8 cellular contexts compared by ENCODE assay signal in the genomic region with DNA sequence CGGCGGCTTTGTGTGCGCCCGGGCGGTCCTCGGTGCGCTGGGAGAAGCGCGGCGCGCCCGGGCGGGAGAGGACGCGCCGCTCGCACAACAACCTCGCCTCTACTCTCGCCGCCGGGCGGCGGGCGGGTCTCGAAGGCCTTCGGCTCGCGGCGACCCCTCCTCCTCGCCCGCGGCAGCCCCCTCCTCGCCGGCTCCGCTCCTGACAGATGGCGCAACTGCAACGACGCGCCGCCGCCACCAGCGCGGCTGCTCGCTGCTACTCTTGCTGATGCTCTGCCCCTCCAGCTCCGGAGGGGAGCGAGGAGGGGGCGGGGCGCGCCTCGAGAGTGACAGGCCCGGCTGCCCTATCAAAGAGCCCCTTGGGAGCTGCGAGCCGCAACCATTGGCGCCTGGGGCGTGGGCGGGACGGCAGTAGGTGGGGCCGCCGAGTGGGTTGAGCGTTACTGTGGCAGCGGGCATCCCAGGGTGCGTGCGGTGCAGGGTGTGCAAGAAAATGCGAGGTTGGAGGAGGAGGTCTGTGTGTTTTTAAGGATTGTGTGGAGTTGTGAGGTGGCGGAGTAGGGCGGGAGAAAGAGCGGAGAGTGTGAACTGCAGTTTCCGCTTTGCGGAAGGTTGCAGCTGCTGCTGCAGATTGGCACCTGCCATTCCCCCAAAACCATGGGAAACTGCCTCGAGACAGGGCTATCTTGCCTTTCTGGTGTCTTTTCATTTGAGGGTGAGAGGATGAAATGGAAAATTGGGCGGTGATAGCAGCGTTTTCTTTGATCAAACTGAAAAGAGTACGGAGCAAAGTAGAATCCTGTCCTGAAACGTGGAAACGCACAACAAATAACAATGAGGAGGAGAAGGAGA. TPM values are rescaled to one million over a fixed set of nuclear protein-coding genes. Genes with fewer than 3 reads are reported as not detected.
DNase-seq lines count a peak whose midpoint lies in the region; ATAC-seq and TF ChIP-seq lines count a peak whose summit lies in the region.

TSS of gene FYN (minus strand) at position 275 of the 852 bp plus-strand sequence. CDS start 153,401 bp downstream, outside the sequence.

- peak within 1 kb of the TSS; percentile 97 for H3K4me3 Mint-ChIP-seq in CD8-positive, alpha-beta T cell
- H3K4me3 Mint-ChIP-seq in effector memory CD8-positive, alpha-beta T cell: peak within 1 kb of the TSS; percentile 97 to 99
- H3K4me3 Mint-ChIP-seq in memory B cell: peak within 1 kb of the TSS; percentile 96

- H3K36me3 ChIP-seq in CD8-positive, alpha-beta T cell (ENCODE audit: insufficient read depth, low read length): no peaks in the 10 kb centered on the region

- H3K9me3 Mint-ChIP-seq in CD8-positive, alpha-beta T cell: no peaks in the 10 kb centered on the region
- H3K9me3 Mint-ChIP-seq in effector memory CD8-positive, alpha-beta T cell: no peaks in the 10 kb centered on the region
- no peaks in the 10 kb centered on the region for H3K9me3 Mint-ChIP-seq in memory B cell

- H3K4me3 ChIP-seq in CD8-positive, alpha-beta T cell (ENCODE audit: low read depth, low read length): peak within 1 kb of the TSS; percentile 91

- CTCF ChIA-PET in CD8-positive, alpha-beta T cell (lab: Charles Lee): interaction anchor here (0.5 to 1.8 kb wide), 20 partner anchors 26 to 598 kb away, joined by 3 to 7 read pairs (median 4); no protein-coding TSS in a partner anchor
- CTCF ChIA-PET in activated CD8-positive, alpha-beta memory T cell treated with anti-CD3 and anti-CD28 coated beads for 36 hours (lab: Charles Lee): interaction anchor here (0.6 to 1.4 kb wide), 6 partner anchors 56 to 163 kb away, joined by 3 read pairs; no protein-coding TSS in a partner anchor

- peaks cover 23% of the 10 kb centered on the region for H3K36me3 Mint-ChIP-seq in CD8-positive, alpha-beta T cell
- H3K36me3 Mint-ChIP-seq in effector memory CD8-positive, alpha-beta T cell (ENCODE audit: insufficient read depth): peaks cover 39% of the 10 kb centered on the region
- no peaks in the 10 kb centered on the region for H3K36me3 Mint-ChIP-seq in memory B cell

- ATAC-seq in CD8-positive, alpha-beta T cell: peak; percentile 87
- peak; percentile 83 for ATAC-seq in effector memory CD8-positive, alpha-beta T cell (replicated peaks)
- ATAC-seq in memory B cell (ENCODE audit: low read depth): peak; percentile 90

- POLR2A ChIA-PET in CD8-positive, alpha-beta T cell (lab: Charles Lee): interaction anchor here (0.5 to 2.0 kb wide), 25 partner anchors 10 to 598 kb away, joined by 3 to 11 read pairs (median 5); partner anchors contain the start of genes FAM229B and TUBE1
- POLR2A ChIA-PET in activated CD8-positive, alpha-beta memory T cell treated with anti-CD3 and anti-CD28 coated beads for 36 hours (lab: Charles Lee): interaction anchor here (0.6 to 1.4 kb wide), 15 partner anchors 11 to 170 kb away, joined by 3 to 7 read pairs (median 3); no protein-coding TSS in a partner anchor

- H3K4me1 ChIP-seq in CD8-positive, alpha-beta T cell (ENCODE audit: insufficient read depth, low read length): peaks cover 35% of the 10 kb centered on the region

- H3K27me3 Mint-ChIP-seq in CD8-positive, alpha-beta T cell (ENCODE audit: low read depth): no peaks in the 10 kb centered on the region
- H3K27me3 Mint-ChIP-seq in effector memory CD8-positive, alpha-beta T cell: no peaks in the 10 kb centered on the region
- no peaks in the 10 kb centered on the region for H3K27me3 Mint-ChIP-seq in memory B cell

- peak within 1 kb of the TSS; percentile 98 for H3K27ac Mint-ChIP-seq in CD8-positive, alpha-beta T cell
- peak within 1 kb of the TSS; percentile 96 to 98 for H3K27ac Mint-ChIP-seq in effector memory CD8-positive, alpha-beta T cell
- H3K27ac Mint-ChIP-seq in memory B cell: peak within 1 kb of the TSS; percentile 91

- peak; percentile 97 to 99 (median 98) for DNase-seq in CD8-positive, alpha-beta T cell
- DNase-seq in GM20000 (ENCODE audit: low spot score): peak; percentile 99
- peak; percentile 93 for DNase-seq in HT-29 (ENCODE audit: low spot score)
- DNase-seq in NOMO-1 (lab: John Stamatoyannopoulos, UW; ENCODE audit: unreplicated experiment in 2 of 2): peak; percentile 93 to 96
- DNase-seq in effector memory CD8-positive, alpha-beta T cell: peak; percentile 98 to 99 (median 98)
- DNase-seq in memory B cell (ENCODE audit: low spot score in 2 of 2): peak; percentile 93 to 98
- peak; percentile 98 for DNase-seq in stimulated activated CD8-positive, alpha-beta memory T cell treated with anti-CD3 and anti-CD28 coated beads, Interleukin-12 subunit alpha, Interleukin-12 subunit beta, amount 100 ng/mL, for 24 hours (ENCODE audit: extremely low read depth)

- peaks cover 41% of the 10 kb centered on the region for H3K4me1 Mint-ChIP-seq in CD8-positive, alpha-beta T cell (ENCODE audit: low read depth)
- peaks cover 27 to 45% of the 10 kb centered on the region in 2 donors for H3K4me1 Mint-ChIP-seq in effector memory CD8-positive, alpha-beta T cell (ENCODE audit: low read depth in 2 of 2)
- peaks cover 23% of the 10 kb centered on the region for H3K4me1 Mint-ChIP-seq in memory B cell

- H3K9me3 ChIP-seq in CD8-positive, alpha-beta T cell (ENCODE audit: low read length): no peaks in the 10 kb centered on the region

- intact Hi-C loops in CD8-positive, alpha-beta T cell (cut with DNase I, micrococcal nuclease): loop anchor here (1.0 to 5.0 kb wide), 12 partner anchors 27 to 616 kb away; a partner anchor contains a TSS

- peak; percentile 42 for TF ChIP-seq CTCF in CD8-positive, alpha-beta T cell (IDR thresholded peaks at IDR 0.05)
- peak; percentile 2 for TF ChIP-seq CTCF in GM20000 (IDR thresholded peaks at IDR 0.05; ENCODE audit: extremely low read depth, missing control alignments)

- no peaks in the 10 kb centered on the region for H3K27me3 ChIP-seq in CD8-positive, alpha-beta T cell (ENCODE audit: insufficient read depth, low read length)

- peak within 1 kb of the TSS; percentile 86 for H3K27ac ChIP-seq in CD8-positive, alpha-beta T cell (ENCODE audit: low read depth, low read length)

RNA-seq across cellular contexts. Expression of gene FYN, which starts in this region (rescaled TPM):
- total RNA-seq in CD8-positive, alpha-beta T cell: 100 to 1,000 TPM; 479 to 483 TPM
- total RNA-seq in HT-29 (2014; rRNA removed; shearing (Covaris generic)): 10.9 and 13.9 TPM in 2 replicates
- total RNA-seq in activated CD8-positive, alpha-beta memory T cell treated with anti-CD3 and anti-CD28 coated beads for 36 hours: 100 to 1,000 TPM; 521 to 547 TPM

Comparison
In these comparisons a context has a peak if more than half of its experiments do, and no peak if none do; other contexts are left out.
1. Peak in every context shown above with its lines: DNase-seq, ATAC-seq, H3K4me3 ChIP-seq and H3K27ac ChIP-seq.
2. RNA of gene FYN (total RNA-seq): 521 to 547 TPM in activated CD8-positive, alpha-beta memory T cell treated with anti-CD3 and anti-CD28 coated beads for 36 hours and 479 to 483 TPM in CD8-positive, alpha-beta T cell; 10.9 to 13.9 TPM in HT-29; every median in the first group is over 10 times any median in the second.